20 cellular contexts compared by ENCODE assay signal in the genomic region with DNA sequence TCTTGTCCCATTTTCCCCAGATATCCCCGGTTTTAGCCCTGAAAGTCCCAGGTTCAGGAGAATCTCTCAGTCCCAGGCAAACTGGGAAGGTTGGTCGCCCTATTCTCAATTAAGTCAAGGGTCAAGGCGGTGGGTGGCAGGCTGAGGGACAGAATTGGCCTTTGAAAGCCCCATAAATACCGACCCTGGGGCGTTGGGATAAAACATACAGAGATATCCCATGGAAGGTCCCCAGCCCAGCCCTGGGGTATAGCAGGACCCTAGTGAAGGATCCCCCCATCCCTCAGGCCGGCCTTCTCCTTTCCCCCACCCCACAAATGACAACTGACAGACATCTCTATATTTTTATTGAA.
"Had no signal": no experiment of that assay in that cellular context is flagged by ENCODE, and none has a peak within 500 bp of the region (broad histone marks: within the 10 kb centered on the region; RNA-seq: fewer than 3 reads in every experiment).

No MANE protein-coding gene starts in this region.

- H3K4me1 ChIP-seq: SJSA1 had no signal

- H3K9me3 ChIP-seq: SJSA1 had no signal

- H3K36me3 ChIP-seq: SJSA1 had no signal

- H3K27ac ChIP-seq: KMS-11, SJSA1, SK-N-MC had no signal

- DNase-seq: Kasumi-1, MM.1S, NCI-H1092 treated with DMSO at 0.1 percent for 48 hours, NCI-H1436, NCI-H187, NCI-H2029, NCI-H2081 treated with DMSO at 0.1 percent for 48 hours, NCI-H2171, NCI-H226, NCI-H446, NCI-H510A, NCI-H524 treated with DMSO at 0.1 percent for 48 hours, NCI-H774, Right ventricle myocardium superior, RPMI8226, SIG-M5 had no signal

- H3K27me3 ChIP-seq: SJSA1 had no signal

- H3K4me3 ChIP-seq: K562, SJSA1, SK-N-MC had no signal
